In the genomic region with DNA sequence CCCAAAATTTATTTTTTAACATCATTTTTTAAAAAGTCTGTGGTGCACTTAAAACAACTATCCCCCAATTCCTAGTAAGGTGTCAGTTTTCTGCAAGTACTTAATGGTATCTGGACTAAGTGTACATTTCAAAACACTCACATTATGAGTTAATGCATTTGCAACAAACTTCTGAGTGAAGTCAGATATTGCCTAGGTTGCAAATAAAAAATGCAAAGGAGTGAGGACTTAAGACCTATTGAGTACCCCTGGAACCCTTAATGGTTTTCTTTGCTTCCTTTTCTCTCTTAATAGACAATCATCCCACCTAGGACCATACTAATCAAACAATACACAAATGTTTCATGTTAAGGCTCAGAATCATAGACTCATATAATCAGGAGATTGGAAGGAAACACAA, we compare ENCODE assay signal across 31 cellular contexts.
"Had no signal": no experiment of that assay in that cellular context is flagged by ENCODE, and none has a peak within 500 bp of the region (broad histone marks: within the 10 kb centered on the region; RNA-seq: fewer than 3 reads in every experiment).

No MANE protein-coding gene starts in this region.

- FAIRE-seq: astrocyte, colon had no signal

- H3K4me3 Mint-ChIP-seq: activated CD4-positive, alpha-beta memory T cell treated with anti-CD3 and anti-CD28 coated beads, Interleukin-2, amount 10 ng/mL, durations not matched to agents 7 days and 5 days; activated CD4-positive, alpha-beta T cell treated with anti-CD3 and anti-CD28 coated beads for 36 hours; activated CD4-positive, alpha-beta T cell treated with anti-CD3 and anti-CD28 coated beads, Interleukin-2, amount 10 ng/mL, durations not matched to agents 24 days and 14 days; activated T-cell treated with anti-CD3 and anti-CD28 coated beads, Interleukin-2, amount 50 U/mL, for 24 hours; activated T-cell treated with anti-CD3 and anti-CD28 coated beads, Interleukin-2, amount 50 U/mL, for 72 hours; effector memory CD8-positive, alpha-beta T cell; T-helper 17 cell had no signal

- H3K27ac Mint-ChIP-seq: activated CD4-positive, alpha-beta memory T cell treated with anti-CD3 and anti-CD28 coated beads, Interleukin-2, amount 10 ng/mL, durations not matched to agents 7 days and 5 days; activated CD4-positive, alpha-beta T cell treated with anti-CD3 and anti-CD28 coated beads for 36 hours; activated CD4-positive, alpha-beta T cell treated with anti-CD3 and anti-CD28 coated beads, Interleukin-2, amount 10 ng/mL, durations not matched to agents 24 days and 14 days; activated naive CD8-positive, alpha-beta T cell; activated T-cell treated with anti-CD3 and anti-CD28 coated beads, Interleukin-2, amount 50 U/mL, for 24 hours; activated T-cell treated with anti-CD3 and anti-CD28 coated beads, Interleukin-2, amount 50 U/mL, for 72 hours; effector memory CD8-positive, alpha-beta T cell; T-helper 17 cell; T-helper 2 cell treated with Interferon-gamma antibody and Interleukin-4, amounts not matched to agents 5 μg/mL and 100 μg/mL, for 36 hours had no signal

- H3K36me3 Mint-ChIP-seq: activated naive CD8-positive, alpha-beta T cell had no signal

- ATAC-seq: activated CD4-positive, alpha-beta T cell treated with anti-CD3 and anti-CD28 coated beads for 36 hours; activated T-cell treated with anti-CD3 and anti-CD28 coated beads, Interleukin-2, amount 50 U/mL, for 72 hours; effector memory CD8-positive, alpha-beta T cell; foreskin keratinocyte; gastrocnemius medialis; T-helper 17 cell had no signal

- H3K4me3 ChIP-seq: esophagus muscularis mucosa, gastrocnemius medialis had no signal

- H3K27me3 ChIP-seq: foreskin keratinocyte, gastrocnemius medialis had no signal

- H3K9me3 ChIP-seq: esophagus muscularis mucosa, gastrocnemius medialis had no signal

- DNase-seq: activated CD4-positive, alpha-beta memory T cell treated with anti-CD3 and anti-CD28 coated beads, Interleukin-2, amount 10 ng/mL, durations not matched to agents 7 days and 5 days; activated CD4-positive, alpha-beta T cell treated with anti-CD3 and anti-CD28 coated beads for 36 hours; activated CD4-positive, alpha-beta T cell treated with anti-CD3 and anti-CD28 coated beads, Interleukin-2, amount 10 ng/mL, durations not matched to agents 24 days and 14 days; activated CD4-positive, alpha-beta T cell treated with anti-CD3 and anti-CD28 coated beads, Interleukin-2, amount 50 U/mL, for 4 hours; activated CD4-positive, CD25-positive, alpha-beta regulatory T cell; activated CD4-positive, CD25-positive, alpha-beta regulatory T cell treated with anti-CD3 and anti-CD28 coated beads, Interleukin-2, amount 50 U/mL, for 72 hours; activated CD8-positive, alpha-beta memory T cell treated with anti-CD3 and anti-CD28 coated beads, Interleukin-2, amount 50 U/mL, for 48 hours; activated effector memory CD4-positive, alpha-beta T cell treated with Interleukin-2 at 50 U/mL for 16 hours; activated gamma-delta T cell treated with Interleukin-2 at 50 U/mL for 16 hours; activated naive CD4-positive, alpha-beta T cell treated with anti-CD3 and anti-CD28 coated beads, Interleukin-2, amount 50 U/mL, for 16 hours; activated naive CD4-positive, alpha-beta T cell treated with Interleukin-2 at 50 U/mL for 16 hours; activated T-cell treated with anti-CD3 and anti-CD28 coated beads for 4 hours; activated T-cell treated with anti-CD3 and anti-CD28 coated beads, Interleukin-2, amount 50 U/mL, for 24 hours; activated T-cell treated with anti-CD3 and anti-CD28 coated beads, Interleukin-2, amount 50 U/mL, for 72 hours; amniotic stem cell; anterior cingulate cortex; caudate nucleus; cortex of kidney; dermis blood vessel endothelial cell; effector CD4-positive, alpha-beta T cell; effector memory CD8-positive, alpha-beta T cell; foreskin keratinocyte; gastrocnemius medialis; glutamatergic neuron; T-helper 17 cell; T1000 had no signal

- H3K9me3 Mint-ChIP-seq: activated CD4-positive, alpha-beta memory T cell treated with anti-CD3 and anti-CD28 coated beads, Interleukin-2, amount 10 ng/mL, durations not matched to agents 7 days and 5 days; activated CD4-positive, alpha-beta T cell treated with anti-CD3 and anti-CD28 coated beads, Interleukin-2, amount 10 ng/mL, durations not matched to agents 24 days and 14 days; activated T-cell treated with anti-CD3 and anti-CD28 coated beads, Interleukin-2, amount 50 U/mL, for 24 hours; activated T-cell treated with anti-CD3 and anti-CD28 coated beads, Interleukin-2, amount 50 U/mL, for 72 hours; effector memory CD8-positive, alpha-beta T cell; T-helper 2 cell treated with Interferon-gamma antibody and Interleukin-4, amounts not matched to agents 5 μg/mL and 100 μg/mL, for 36 hours had no signal

- H3K27ac ChIP-seq: esophagus muscularis mucosa, foreskin keratinocyte, gastrocnemius medialis had no signal

- H3K36me3 ChIP-seq: esophagus muscularis mucosa, gastrocnemius medialis had no signal
